12 cellular contexts compared by ENCODE assay signal in the genomic region with DNA sequence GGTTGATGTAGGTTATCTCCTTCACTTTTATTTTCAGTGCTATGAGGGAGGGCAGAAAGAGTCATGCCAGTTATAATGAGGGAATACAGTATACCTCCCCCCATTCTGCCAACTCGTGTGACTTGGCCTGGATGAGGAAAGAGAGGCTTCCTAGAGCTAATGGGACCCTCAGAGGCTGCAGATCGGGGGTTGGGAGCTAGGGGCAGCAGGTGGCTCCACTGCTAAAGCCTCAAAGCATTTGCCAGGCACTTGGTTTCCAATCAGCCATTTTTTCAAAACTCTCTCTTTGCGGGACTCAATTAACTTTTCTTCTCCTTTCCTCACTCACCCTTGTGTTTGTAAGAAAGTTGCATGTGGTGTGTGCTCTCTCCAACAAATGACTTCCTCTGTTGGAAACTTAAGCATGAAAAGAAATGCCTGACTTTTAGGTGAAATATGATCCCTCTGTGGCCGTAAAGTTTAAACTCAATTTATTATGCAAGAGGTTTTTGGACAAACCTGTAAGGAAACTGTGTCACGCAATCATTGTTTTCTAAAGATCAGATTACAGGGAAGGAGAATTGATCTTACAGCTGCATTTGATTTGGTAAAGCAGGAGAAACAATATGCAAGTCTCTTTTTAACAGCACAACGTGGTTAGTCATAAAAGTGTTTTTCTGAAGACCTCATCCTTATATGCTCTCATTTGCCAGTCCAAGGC. TPM values are rescaled to one million over a fixed set of nuclear protein-coding genes. Genes with fewer than 3 reads are reported as not detected.
A peak's percentile ranks its signal among the peaks of the same experiment; 100 is the strongest.
DNase-seq lines count a peak whose midpoint lies in the region; ATAC-seq and TF ChIP-seq lines count a peak whose summit lies in the region.
"Had no signal": no experiment of that assay in that cellular context is flagged by ENCODE, and none has a peak within 500 bp of the region (broad histone marks: within the 10 kb centered on the region; RNA-seq: fewer than 3 reads in every experiment).

No MANE protein-coding gene starts in this region.

- H3K4me3 ChIP-seq in A673 (ENCODE audit: low read depth, low read length, poor library complexity, severe bottlenecking) (peak overlapping the region; percentile 0), HEK293 (ENCODE audit: low read depth, low read length) (no peak overlapping the region), adipocyte (ENCODE audit: low read length) (peak overlapping the region; percentile 48), foreskin fibroblast (ENCODE audit: low read depth in 1 of 2, low read length in 2 of 2) (no peak overlapping the region)

- no peak overlapping the region for H3K9ac ChIP-seq in adipocyte (ENCODE audit: low read length)

- CTCF ChIA-PET in A673 (lab: Charles Lee) (no interaction called here), HEK293 (lab: Yijun Ruan, JAX) (interaction anchor here (0.6 to 1.4 kb wide), 3 partner anchors 18 to 941 kb away, joined by 3 to 4 read pairs (median 3); no protein-coding TSS in a partner anchor)

- H3K9me3 ChIP-seq in A673 (ENCODE audit: low read depth, low read length, poor library complexity, severe bottlenecking) = no peaks in the 10 kb centered on the region
- no peaks in the 10 kb centered on the region for H3K9me3 ChIP-seq in HEK293 (ENCODE audit: control insufficient read depth, insufficient read depth, low read depth, low read length)
- no peaks in the 10 kb centered on the region for H3K9me3 ChIP-seq in adipocyte (ENCODE audit: control insufficient read depth, low read length)

- TF ChIP-seq CTCF in A673 (conservative IDR thresholded peaks at IDR 0.05; ENCODE audit: low read depth, low read length) (peak; percentile 19; the same call in 1 of the 2 replicates), HEK293 (tag by site-specific recombination; IDR thresholded peaks at IDR 0.05) (no peak; the same call in 1 of the 2 replicates), foreskin fibroblast (IDR thresholded peaks at IDR 0.05; ENCODE audit: low read depth, low read length) (no peak), foreskin keratinocyte (conservative IDR thresholded peaks at IDR 0.05) (no peak)

- H3K36me3 ChIP-seq in A673 (ENCODE audit: insufficient read depth, low read length, poor library complexity, severe bottlenecking) (no peaks in the 10 kb centered on the region), HEK293 (ENCODE audit: control insufficient read depth in 2 of 2, insufficient read depth in 1 of 2, low read length in 2 of 2) (no peaks in the 10 kb centered on the region), adipocyte (ENCODE audit: control insufficient read depth, insufficient read depth, low read length, severe bottlenecking) (no peaks in the 10 kb centered on the region)

- H3K27me3 ChIP-seq in A673 (replicated peaks; ENCODE audit: insufficient read depth, low read depth, low read length, poor library complexity) (peaks cover 8% of the 10 kb centered on the region), adipocyte (replicated peaks; ENCODE audit: control insufficient read depth, insufficient read depth, low read length) (no peaks in the 10 kb centered on the region), foreskin keratinocyte (peaks cover 80% of the 10 kb centered on the region)

- POLR2A ChIA-PET in A673 (lab: Charles Lee; ENCODE audit: low non-redundant PET) (no interaction called here), HEK293 (lab: Yijun Ruan, JAX) (no interaction called here)

- peak; percentile 35 for DNase-seq in A673 (ENCODE audit: low spot score)
- DNase-seq in adipocyte (ENCODE audit: low read depth) = peak; percentile 95
- DNase-seq in foreskin fibroblast = peak; percentile 73 to 92
- DNase-seq in foreskin keratinocyte = no peak
- no peak for DNase-seq in NCI-H2107 (lab: John Stamatoyannopoulos, UW)
- DNase-seq in globus pallidus (ENCODE audit: low spot score) = no peak
- DNase-seq: retina had no signal

- BruUV-seq in A673 (replicated peaks; lab: Mats Ljungman, UMichigan) = no TSS peak

- H3K4me1 ChIP-seq in A673 (ENCODE audit: insufficient read depth, low read length, poor library complexity, severe bottlenecking) (peaks cover 13% of the 10 kb centered on the region), HEK293 (ENCODE audit: control insufficient read depth, insufficient read depth, low read length) (peaks cover 12% of the 10 kb centered on the region; the same call in 1 of the 2 replicates), adipocyte (ENCODE audit: control insufficient read depth, insufficient read depth, low read length) (peaks cover 24% of the 10 kb centered on the region), foreskin keratinocyte (no peaks in the 10 kb centered on the region)

- intact Hi-C loops in A673 (cut with micrococcal nuclease; ENCODE audit: unreplicated experiment) = no loop called here

- H3K27ac ChIP-seq in A673 (ENCODE audit: low read depth, low read length, poor library complexity, severe bottlenecking) = no peak overlapping the region
- peak overlapping the region; percentile 64 for H3K27ac ChIP-seq in HEK293 (ENCODE audit: extremely low read depth, low read depth, low read length)
- H3K27ac ChIP-seq in foreskin keratinocyte = no peak overlapping the region

- no peak for ATAC-seq in foreskin keratinocyte
- no peak for ATAC-seq in activated CD4-positive, CD25-positive, alpha-beta regulatory T cell treated with anti-CD3 and anti-CD28 coated beads, Interleukin-2, amount 50 U/mL, for 24 hours

TF ChIP-seq in HEK293, 187 proteins besides CTCF, POLR2A, EP300 and RAD21 (continues in another document):
- TF ChIP-seq ZBTB7A (tag by site-specific recombination; IDR thresholded peaks at IDR 0.05; ENCODE audit: low read depth) (no peak), BCL11B (tag by site-specific recombination; IDR thresholded peaks at IDR 0.05; ENCODE audit: low read depth) (peak; percentile 72; the same call in 1 of the 2 replicates), ZNF335 (tag by site-specific recombination; conservative IDR thresholded peaks at IDR 0.05) (peak; percentile 38), ZNF155 (tag by site-specific recombination; IDR thresholded peaks at IDR 0.05) (no peak), ZNF19 (tag by site-specific recombination; IDR thresholded peaks at IDR 0.05; ENCODE audit: low read depth) (no peak), SCRT1 (tag by site-specific recombination; IDR thresholded peaks at IDR 0.05; ENCODE audit: borderline replicate concordance) (peak; percentile 77; the same call in 1 of the 2 replicates), ZNF561 (tag by site-specific recombination; IDR thresholded peaks at IDR 0.05; ENCODE audit: borderline replicate concordance) (peak; percentile 65; the same call in 1 of the 2 replicates), ZNF350 (tag by site-specific recombination; IDR thresholded peaks at IDR 0.05) (peak; percentile 100), ZNF600 (tag by site-specific recombination; IDR thresholded peaks at IDR 0.05) (peak; percentile 55; the same call in 1 of the 2 replicates), GLI2 (tag by site-specific recombination; IDR thresholded peaks at IDR 0.05; ENCODE audit: borderline replicate concordance, low read depth) (no peak), ZNF416 (tag by site-specific recombination; IDR thresholded peaks at IDR 0.05) (no peak), ZNF292 (tag by site-specific recombination; IDR thresholded peaks at IDR 0.05; ENCODE audit: borderline replicate concordance, low read depth) (no peak), ZNF10 (tag by site-specific recombination; IDR thresholded peaks at IDR 0.05) (0 out of 2 replicates have a peak, but pooled peaks have one; percentile 32), ZNF701 (tag by site-specific recombination; IDR thresholded peaks at IDR 0.05) (no peak), ZNF157 (tag by site-specific recombination; IDR thresholded peaks at IDR 0.05) (no peak), KLF8 (tag by site-specific recombination; IDR thresholded peaks at IDR 0.05) (0 out of 2 replicates have a peak, but pooled peaks have one; percentile 56), ZNF707 (tag by site-specific recombination; IDR thresholded peaks at IDR 0.05) (no peak), ZNF2 (tag by site-specific recombination; IDR thresholded peaks at IDR 0.05) (peak; percentile 23; the same call in 1 of the 2 replicates), ZNF791 (tag by site-specific recombination; IDR thresholded peaks at IDR 0.05) (no peak), ZBTB1 (tag by site-specific recombination; IDR thresholded peaks at IDR 0.05) (peak; percentile 75; the same call in 1 of the 2 replicates), YY1 (tag by site-specific recombination; IDR thresholded peaks at IDR 0.05) (no peak), ZBTB8A (tag by site-specific recombination; IDR thresholded peaks at IDR 0.05) (peak; percentile 31; the same call in 1 of the 2 replicates)
- TF ChIP-seq, protein P1, sequence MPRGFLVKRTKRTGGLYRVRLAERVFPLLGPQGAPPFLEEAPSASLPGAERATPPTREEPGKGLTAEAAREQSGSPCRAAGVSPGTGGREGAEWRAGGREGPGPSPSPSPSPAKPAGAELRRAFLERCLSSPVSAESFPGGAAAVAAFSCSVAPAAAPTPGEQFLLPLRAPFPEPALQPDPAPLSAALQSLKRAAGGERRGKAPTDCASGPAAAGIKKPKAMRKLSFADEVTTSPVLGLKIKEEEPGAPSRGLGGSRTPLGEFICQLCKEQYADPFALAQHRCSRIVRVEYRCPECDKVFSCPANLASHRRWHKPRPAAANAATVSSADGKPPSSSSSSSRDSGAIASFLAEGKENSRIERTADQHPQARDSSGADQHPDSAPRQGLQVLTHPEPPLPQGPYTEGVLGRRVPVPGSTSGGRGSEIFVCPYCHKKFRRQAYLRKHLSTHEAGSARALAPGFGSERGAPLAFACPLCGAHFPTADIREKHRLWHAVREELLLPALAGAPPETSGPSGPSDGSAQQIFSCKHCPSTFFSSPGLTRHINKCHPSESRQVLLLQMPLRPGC (tag by site-specific recombination; IDR thresholded peaks at IDR 0.05) = peak; percentile 74
- TF ChIP-seq, protein P2, sequence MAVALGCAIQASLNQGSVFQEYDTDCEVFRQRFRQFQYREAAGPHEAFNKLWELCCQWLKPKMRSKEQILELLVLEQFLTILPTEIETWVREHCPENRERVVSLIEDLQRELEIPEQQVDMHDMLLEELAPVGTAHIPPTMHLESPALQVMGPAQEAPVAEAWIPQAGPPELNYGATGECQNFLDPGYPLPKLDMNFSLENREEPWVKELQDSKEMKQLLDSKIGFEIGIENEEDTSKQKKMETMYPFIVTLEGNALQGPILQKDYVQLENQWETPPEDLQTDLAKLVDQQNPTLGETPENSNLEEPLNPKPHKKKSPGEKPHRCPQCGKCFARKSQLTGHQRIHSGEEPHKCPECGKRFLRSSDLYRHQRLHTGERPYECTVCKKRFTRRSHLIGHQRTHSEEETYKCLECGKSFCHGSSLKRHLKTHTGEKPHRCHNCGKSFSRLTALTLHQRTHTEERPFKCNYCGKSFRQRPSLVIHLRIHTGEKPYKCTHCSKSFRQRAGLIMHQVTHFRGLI (tag by site-specific recombination; IDR thresholded peaks at IDR 0.05) = no peak

RNA-seq across cellular contexts. Expression of gene SFRP2, which starts 7.0 kb away (rescaled TPM):
- total RNA-seq in A673 (2021) (1.4 and 1.9 TPM in 2 replicates), foreskin keratinocyte (not detected in 2 replicates)
- not detected in 2 replicates for polyA plus RNA-seq in foreskin keratinocyte
- polyA plus RNA-seq: AG04450, IgD-negative memory B cell had no signal

RNA-seq across cellular contexts. Expression of gene RNF175, which starts 22.0 kb away (rescaled TPM):
- 6.8 and 9.0 TPM in 2 replicates for total RNA-seq in A673 (2021)
- 0.04 TPM in 1 of 2 replicates, not detected in the other for total RNA-seq in foreskin keratinocyte
- 0.12 and 0.13 TPM in 2 replicates for polyA plus RNA-seq in foreskin keratinocyte
- total RNA-seq: activated CD8-positive, alpha-beta memory T cell treated with anti-CD3 and anti-CD28 coated beads for 36 hours had no signal
- polyA plus RNA-seq: AG04450, IgD-negative memory B cell had no signal

Comparison
In these comparisons a context has a peak if more than half of its experiments do, and no peak if none do; other contexts are left out.
1. DNase-seq: peak in A673 (single experiment), adipocyte (single experiment) and foreskin fibroblast (2 of 2); none in foreskin keratinocyte (0 of 2), NCI-H2107 (single experiment) and globus pallidus (single experiment).
2. H3K4me3 ChIP-seq: peak in A673 (single experiment) and adipocyte (single experiment); none in HEK293 (single experiment) and foreskin fibroblast (0 of 2).